26 cellular contexts compared by ENCODE assay signal in the genomic region with DNA sequence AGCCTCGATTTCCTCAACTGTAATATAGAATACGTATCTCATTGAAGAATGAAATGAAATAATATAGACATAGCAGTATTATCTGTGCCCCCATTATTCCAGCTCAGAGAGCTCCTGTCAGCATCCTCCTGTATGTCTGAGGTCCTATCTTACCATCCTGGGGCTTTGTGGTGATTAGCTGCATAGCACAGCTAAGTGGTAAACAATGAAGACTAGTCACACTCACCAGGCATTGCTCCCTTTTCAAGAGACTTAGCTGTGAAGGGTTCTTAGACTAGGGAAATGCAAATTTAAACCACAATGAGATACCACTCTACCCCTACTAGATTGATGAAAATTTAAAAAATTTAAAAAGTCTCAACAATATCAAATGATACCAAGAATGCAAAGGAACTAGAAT.
"Had no signal": no experiment of that assay in that cellular context is flagged by ENCODE, and none has a peak within 500 bp of the region (broad histone marks: within the 10 kb centered on the region; RNA-seq: fewer than 3 reads in every experiment).

No MANE protein-coding gene starts in this region.

- H3K4me1 Mint-ChIP-seq: activated B cell treated with CpG ODN at 0.5 μM for 24 hours; activated CD4-positive, alpha-beta T cell treated with anti-CD3 and anti-CD28 coated beads, Interleukin-2, amount 10 ng/mL, durations not matched to agents 7 days and 5 days; activated naive CD4-positive, alpha-beta T cell treated with anti-CD3 and anti-CD28 coated beads, Interleukin-2, amount 10 ng/mL, durations not matched to agents 7 days and 5 days; activated naive CD8-positive, alpha-beta T cell treated with anti-CD3 and anti-CD28 coated beads for 36 hours; activated T-helper 17 cell treated with anti-CD3 and anti-CD28 coated beads, Interleukin-2, amount 50 U/mL, for 72 hours; IgD-negative memory B cell; T-helper 17 cell had no signal

- H3K36me3 Mint-ChIP-seq: activated CD4-positive, alpha-beta memory T cell treated with anti-CD3 and anti-CD28 coated beads for 36 hours; activated naive CD4-positive, alpha-beta T cell treated with anti-CD3 and anti-CD28 coated beads, Interleukin-2, amount 10 ng/mL, durations not matched to agents 7 days and 5 days; activated naive CD8-positive, alpha-beta T cell treated with anti-CD3 and anti-CD28 coated beads for 36 hours; IgD-negative memory B cell had no signal

- H3K9me3 Mint-ChIP-seq: activated B cell treated with CpG ODN at 0.5 μM for 24 hours; activated CD4-positive, alpha-beta memory T cell treated with anti-CD3 and anti-CD28 coated beads for 36 hours; activated CD4-positive, alpha-beta T cell treated with anti-CD3 and anti-CD28 coated beads, Interleukin-2, amount 10 ng/mL, durations not matched to agents 7 days and 5 days; activated naive CD4-positive, alpha-beta T cell treated with anti-CD3 and anti-CD28 coated beads, Interleukin-2, amount 10 ng/mL, durations not matched to agents 7 days and 5 days; activated naive CD8-positive, alpha-beta T cell treated with anti-CD3 and anti-CD28 coated beads for 36 hours; activated T-helper 17 cell treated with anti-CD3 and anti-CD28 coated beads, Interleukin-2, amount 50 U/mL, for 72 hours; IgD-negative memory B cell had no signal

- H3K4me3 ChIP-seq: body of pancreas had no signal

- H3K27ac ChIP-seq: body of pancreas had no signal

- H3K27me3 Mint-ChIP-seq: activated B cell treated with CpG ODN at 0.5 μM for 24 hours; activated CD4-positive, alpha-beta memory T cell treated with anti-CD3 and anti-CD28 coated beads for 36 hours; activated CD4-positive, alpha-beta T cell treated with anti-CD3 and anti-CD28 coated beads, Interleukin-2, amount 10 ng/mL, durations not matched to agents 7 days and 5 days; activated naive CD8-positive, alpha-beta T cell treated with anti-CD3 and anti-CD28 coated beads for 36 hours; activated T-helper 17 cell treated with anti-CD3 and anti-CD28 coated beads, Interleukin-2, amount 50 U/mL, for 72 hours; IgD-negative memory B cell; T-helper 17 cell had no signal

- H3K27me3 ChIP-seq: body of pancreas had no signal

- H3K9me3 ChIP-seq: body of pancreas had no signal

- H3K4me3 Mint-ChIP-seq: activated B cell treated with CpG ODN at 0.5 μM for 24 hours; activated CD4-positive, alpha-beta memory T cell treated with anti-CD3 and anti-CD28 coated beads for 36 hours; activated CD4-positive, alpha-beta T cell treated with anti-CD3 and anti-CD28 coated beads, Interleukin-2, amount 10 ng/mL, durations not matched to agents 7 days and 5 days; activated naive CD4-positive, alpha-beta T cell treated with anti-CD3 and anti-CD28 coated beads, Interleukin-2, amount 10 ng/mL, durations not matched to agents 7 days and 5 days; activated naive CD8-positive, alpha-beta T cell treated with anti-CD3 and anti-CD28 coated beads for 36 hours; activated T-helper 17 cell treated with anti-CD3 and anti-CD28 coated beads, Interleukin-2, amount 50 U/mL, for 72 hours; IgD-negative memory B cell; T-helper 17 cell had no signal

- H3K4me1 ChIP-seq: body of pancreas had no signal

- DNase-seq: activated B cell treated with CpG ODN at 0.5 μM for 24 hours; activated CD4-positive, alpha-beta memory T cell treated with anti-CD3 and anti-CD28 coated beads for 36 hours; activated CD4-positive, alpha-beta T cell treated with anti-CD3 and anti-CD28 coated beads for 1 hour; activated CD4-positive, alpha-beta T cell treated with anti-CD3 and anti-CD28 coated beads, Interleukin-2, amount 10 ng/mL, durations not matched to agents 7 days and 5 days; activated gamma-delta T cell treated with Interleukin-2 at 50 U/mL for 16 hours; activated naive CD4-positive, alpha-beta T cell treated with anti-CD3 and anti-CD28 coated beads, Interleukin-2, amount 10 ng/mL, durations not matched to agents 7 days and 5 days; activated naive CD8-positive, alpha-beta T cell treated with anti-CD3 and anti-CD28 coated beads for 36 hours; activated T-cell treated with anti-CD3 and anti-CD28 coated beads for 4 hours; activated T-cell treated with anti-CD3 and anti-CD28 coated beads, Interleukin-2, amount 50 U/mL, for 48 hours; anterior cingulate cortex; body of pancreas; central memory CD4-positive, alpha-beta T cell; KG1; NCI-H1048; NCI-H146; NCI-H187 treated with DMSO at 0.1 percent for 48 hours; NCI-H2171; NCI-H226; NCI-H774; NK-92 treated with Interleukin-12 subunit alpha and Interleukin-12 subunit beta, amount 100 ng/mL, for 24 hours; PC-3; SHP77 treated with DMSO at 0.1 percent for 48 hours; T-helper 17 cell; T-helper 9 cell had no signal

- H3K27ac Mint-ChIP-seq: activated B cell treated with CpG ODN at 0.5 μM for 24 hours; activated CD4-positive, alpha-beta memory T cell treated with anti-CD3 and anti-CD28 coated beads for 36 hours; activated CD4-positive, alpha-beta T cell treated with anti-CD3 and anti-CD28 coated beads, Interleukin-2, amount 10 ng/mL, durations not matched to agents 7 days and 5 days; activated naive CD4-positive, alpha-beta T cell treated with anti-CD3 and anti-CD28 coated beads, Interleukin-2, amount 10 ng/mL, durations not matched to agents 7 days and 5 days; activated naive CD8-positive, alpha-beta T cell treated with anti-CD3 and anti-CD28 coated beads for 36 hours; activated T-helper 17 cell treated with anti-CD3 and anti-CD28 coated beads, Interleukin-2, amount 50 U/mL, for 72 hours; IgD-negative memory B cell; T-helper 17 cell had no signal

- ATAC-seq: activated T-helper 17 cell treated with anti-CD3 and anti-CD28 coated beads, Interleukin-2, amount 50 U/mL, for 72 hours; body of pancreas; PC-3; T-helper 17 cell had no signal
